10 cellular contexts compared by ENCODE assay signal in the genomic region with DNA sequence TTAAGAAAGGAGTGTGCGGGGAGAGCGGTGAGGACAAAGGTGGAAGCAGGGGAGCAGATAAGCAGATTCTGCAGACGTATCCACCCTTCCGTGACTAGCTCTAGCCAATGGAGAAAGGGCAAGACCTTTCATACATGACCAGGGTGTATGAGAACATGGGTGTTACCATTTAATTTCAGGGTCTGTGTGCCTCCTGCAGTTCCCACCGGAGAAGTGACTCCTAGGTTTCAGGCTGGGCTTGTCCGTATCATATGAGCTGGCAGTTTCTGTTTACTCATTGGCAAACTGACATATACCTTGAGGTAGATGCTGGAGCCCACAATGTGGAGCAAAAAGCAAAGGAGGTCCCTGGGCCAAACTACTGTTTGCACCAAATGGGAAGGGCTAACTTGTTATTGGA. TPM values are rescaled to one million over a fixed set of nuclear protein-coding genes. Genes with fewer than 3 reads are reported as not detected.
DNase-seq lines count a peak whose midpoint lies in the region; ATAC-seq and TF ChIP-seq lines count a peak whose summit lies in the region.
"Had no signal": no experiment of that assay in that cellular context is flagged by ENCODE, and none has a peak within 500 bp of the region (broad histone marks: within the 10 kb centered on the region; RNA-seq: fewer than 3 reads in every experiment).

No MANE protein-coding gene starts in this region.

- no peak for TF ChIP-seq POLR2A in tibial nerve (IDR thresholded peaks at IDR 0.05)

- TF ChIP-seq CTCF in RWPE2 (IDR thresholded peaks at IDR 0.05; ENCODE audit: poor library complexity, severe bottlenecking) (no peak), neutrophil (IDR thresholded peaks at IDR 0.05) (no peak), tibial nerve (IDR thresholded peaks at IDR 0.05) (no peak)

- H3K27me3 ChIP-seq in RWPE2 (ENCODE audit: insufficient read depth, poor library complexity, severe bottlenecking), result no peaks in the 10 kb centered on the region
- no peaks in the 10 kb centered on the region for H3K27me3 ChIP-seq in neutrophil
- H3K27me3 ChIP-seq in tibial nerve, result peaks cover 0 to 4% of the 10 kb centered on the region in 2 donors

- DNase-seq in RWPE2 (ENCODE audit: low spot score) (no peak), tibial nerve (ENCODE audit: low spot score in 2 of 2) (no peak), T1000 (lab: John Stamatoyannopoulos, UW) (no peak)
- DNase-seq: activated CD4-positive, alpha-beta T cell treated with anti-CD3 and anti-CD28 coated beads for 1 hour; NCI-H187; SIG-M5 had no signal

- H3K27ac ChIP-seq in RWPE2 (ENCODE audit: poor library complexity, severe bottlenecking) (no peak overlapping the region), neutrophil (peak overlapping the region; percentile 90), tibial nerve (no peak overlapping the region)

- H3K4me1 ChIP-seq in RWPE2 (ENCODE audit: insufficient read depth, poor library complexity, severe bottlenecking), result peaks cover 40% of the 10 kb centered on the region
- H3K4me1 ChIP-seq in neutrophil (ENCODE audit: control insufficient read depth in 1 of 2, insufficient read depth in 1 of 2, low read depth in 1 of 2, low read length in 1 of 2), result peaks cover 79 to 83% of the 10 kb centered on the region in 2 experiments
- H3K4me1 ChIP-seq in tibial nerve, result peaks cover 0 to 6% (median 2%) of the 10 kb centered on the region in 4 donors

- H3K9me3 ChIP-seq in RWPE2 (ENCODE audit: severe bottlenecking) (no peaks in the 10 kb centered on the region), neutrophil (no peaks in the 10 kb centered on the region), tibial nerve (no peaks in the 10 kb centered on the region)

- ATAC-seq in GM18502 (IDR thresholded peaks at IDR 0.05; ENCODE audit: poor library complexity, unreplicated experiment), result peak; percentile 40
- peak; percentile 30 for ATAC-seq in HG02623 (IDR thresholded peaks at IDR 0.05; ENCODE audit: unreplicated experiment)
- ATAC-seq in RWPE2 (ENCODE audit: low read depth), result peak; percentile 35; the same call in 1 of the 3 replicates
- no peak for ATAC-seq in GM18861 (IDR thresholded peaks at IDR 0.05; ENCODE audit: unreplicated experiment)

- H3K36me3 ChIP-seq in RWPE2 (ENCODE audit: low read depth), result no peaks in the 10 kb centered on the region
- H3K36me3 ChIP-seq in neutrophil, result peaks cover 21% of the 10 kb centered on the region
- H3K36me3 ChIP-seq in tibial nerve, result no peaks in the 10 kb centered on the region

- TF ChIP-seq EP300 in tibial nerve (IDR thresholded peaks at IDR 0.05), result no peak

- 90 to 93% methylated on average over 6 of the region's 6 CpGs for WGBS in tibial nerve, 2 donors

- H3K4me3 ChIP-seq in RWPE2 (ENCODE audit: severe bottlenecking) (no peak overlapping the region), neutrophil (ENCODE audit: low read depth in 1 of 2, low read length in 1 of 2) (peak overlapping the region in 1 of 2 experiments; percentile 44), tibial nerve (no peak overlapping the region)

RNA-seq across cellular contexts. Expression of gene RBM47, which starts 6.8 kb away (rescaled TPM):
- 10 to 100 TPM; 22.8 to 93.9 (median 41.0) TPM for total RNA-seq in tibial nerve
